In genomic region chr10:93965911-93966310, GRCh38 we compare ENCODE assay signal across 34 cellular contexts. TPM values are rescaled to one million over a fixed set of nuclear protein-coding genes. Genes with fewer than 3 reads are reported as not detected.
"Had no signal": no experiment of that assay in that cellular context is flagged by ENCODE, and none has a peak within 500 bp of the region (broad histone marks: within the 10 kb centered on the region; RNA-seq: fewer than 3 reads in every experiment).

No MANE protein-coding gene starts in this region.

- H3K9me3 ChIP-seq: adrenal gland, ascending aorta, body of pancreas, breast epithelium had no signal

- DNase-seq: activated effector memory CD4-positive, alpha-beta T cell treated with anti-CD3 and anti-CD28 coated beads, Interleukin-2, amount 50 U/mL, for 16 hours; activated effector memory CD4-positive, alpha-beta T cell treated with Interleukin-2 at 50 U/mL for 16 hours; activated gamma-delta T cell; activated gamma-delta T cell treated with Interleukin-2 at 50 U/mL for 16 hours; activated naive CD4-positive, alpha-beta T cell; activated naive CD4-positive, alpha-beta T cell treated with anti-CD3 and anti-CD28 coated beads for 36 hours; activated naive CD4-positive, alpha-beta T cell treated with anti-CD3 and anti-CD28 coated beads, Interleukin-2, amount 10 ng/mL, durations not matched to agents 7 days and 5 days; activated naive CD4-positive, alpha-beta T cell treated with anti-CD3 and anti-CD28 coated beads, Interleukin-2, amount 50 U/mL, for 16 hours; activated naive CD4-positive, alpha-beta T cell treated with Interleukin-2 at 50 U/mL for 16 hours; activated naive CD8-positive, alpha-beta T cell treated with anti-CD3 and anti-CD28 coated beads for 36 hours; activated naive CD8-positive, alpha-beta T cell treated with anti-CD3 and anti-CD28 coated beads, Interleukin-2, amount 10 ng/mL, durations not matched to agents 7 days and 5 days; activated naive CD8-positive, alpha-beta T cell treated with anti-CD3 and anti-CD28 coated beads, Interleukin-2, amount 50 U/mL, for 24 hours; activated T-cell treated with anti-CD3 and anti-CD28 coated beads for 4 hours; activated T-cell treated with anti-CD3 and anti-CD28 coated beads, Interleukin-2, amount 50 U/mL, for 1 hour; activated T-cell treated with anti-CD3 and anti-CD28 coated beads, Interleukin-2, amount 50 U/mL, for 24 hours; activated T-cell treated with anti-CD3 and anti-CD28 coated beads, Interleukin-2, amount 50 U/mL, for 4 hours; activated T-cell treated with anti-CD3 and anti-CD28 coated beads, Interleukin-2, amount 50 U/mL, for 48 hours; activated T-cell treated with anti-CD3 and anti-CD28 coated beads, Interleukin-2, amount 50 U/mL, for 72 hours; adrenal gland; amniotic stem cell; amygdala; anterior cingulate cortex; aorta; body of pancreas; brain microvascular endothelial cell; caudate nucleus; central memory CD4-positive, alpha-beta T cell; cerebellar nuclear complex had no signal

- H3K27me3 ChIP-seq: adrenal gland, ascending aorta, body of pancreas, brain microvascular endothelial cell, breast epithelium, cardiac muscle cell had no signal

- H3K4me1 ChIP-seq: adrenal gland, ascending aorta, body of pancreas, breast epithelium had no signal

- ATAC-seq: activated naive CD4-positive, alpha-beta T cell treated with anti-CD3 and anti-CD28 coated beads, Interleukin-2, amount 50 U/mL, for 72 hours; activated naive CD8-positive, alpha-beta T cell treated with anti-CD3 and anti-CD28 coated beads, Interleukin-2, amount 50 U/mL, for 24 hours; activated T-cell treated with anti-CD3 and anti-CD28 coated beads, Interleukin-2, amount 50 U/mL, for 4 hours; activated T-cell treated with anti-CD3 and anti-CD28 coated beads, Interleukin-2, amount 50 U/mL, for 72 hours; activated T-helper 17 cell treated with anti-CD3 and anti-CD28 coated beads, Interleukin-2, amount 50 U/mL, for 72 hours; body of pancreas had no signal

- H3K36me3 ChIP-seq: adrenal gland, ascending aorta, brain microvascular endothelial cell, breast epithelium, cardiac muscle cell had no signal

- H3K27ac ChIP-seq: adrenal gland, ascending aorta, body of pancreas, brain microvascular endothelial cell, breast epithelium, cardiac muscle cell had no signal

- H3K4me3 ChIP-seq: adrenal gland, ascending aorta, body of pancreas, breast epithelium, cardiac muscle cell had no signal

RNA-seq across cellular contexts. Expression of gene PLCE1, which starts 27.8 kb away (rescaled TPM):
- total RNA-seq: activated naive CD8-positive, alpha-beta T cell treated with anti-CD3 and anti-CD28 coated beads for 36 hours; activated naive CD8-positive, alpha-beta T cell treated with anti-CD3 and anti-CD28 coated beads, Interleukin-2, amount 10 ng/mL, durations not matched to agents 7 days and 5 days; activated T-helper 1 cell treated with anti-CD3 and anti-CD28 coated beads, Interleukin-12 subunit alpha, Interleukin-12 subunit beta, Interleukin-2, Interleukin-4 antibody, amounts not matched to agents 30 ng/mL and 10 ng/mL and 1 ng/mL, durations not matched to agents 14 hours and 24 hours and 36 hours had no signal
